22 cellular contexts compared by ENCODE assay signal in the genomic region with DNA sequence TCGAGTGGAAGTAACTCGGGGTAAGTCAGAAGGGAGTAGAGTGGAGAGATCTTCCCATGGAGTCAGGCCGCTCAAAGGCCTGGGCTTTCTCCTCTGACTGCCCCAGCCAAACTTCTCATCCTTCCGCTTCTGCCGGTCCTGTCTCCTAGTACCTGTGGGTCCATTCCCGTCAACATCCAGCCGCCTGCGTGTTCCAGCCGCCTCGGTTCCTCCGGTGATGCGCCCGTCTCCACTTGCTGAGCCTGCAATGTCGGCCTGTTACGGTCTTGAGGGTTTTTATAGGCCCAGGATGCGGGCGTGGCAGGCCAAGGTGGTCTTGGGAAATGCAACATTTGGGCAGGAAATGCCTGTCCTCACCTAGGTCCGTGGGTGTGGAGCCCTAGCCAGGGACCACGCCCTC.
"Had no signal": no experiment of that assay in that cellular context is flagged by ENCODE, and none has a peak within 500 bp of the region (broad histone marks: within the 10 kb centered on the region; RNA-seq: fewer than 3 reads in every experiment).

No MANE protein-coding gene starts in this region.

- H3K4me1 ChIP-seq: gastrocnemius medialis, lower lobe of right lung, parathyroid adenoma, tibial nerve, upper lobe of right lung, uterus had no signal

- H3K36me3 Mint-ChIP-seq: memory B cell; natural killer cell; stimulated activated memory B cell treated with anti-CD40 and anti-IgM and Interleukin-4, amounts not matched to agents 10 μg/mL and 1 μg/mL and 100 μg/mL, for 72 hours had no signal

- H3K4me3 ChIP-seq: dorsolateral prefrontal cortex, gastrocnemius medialis, lower lobe of right lung, smooth muscle cell, thoracic aorta, tibial nerve, upper lobe of right lung, uterus had no signal

- ATAC-seq: gastrocnemius medialis; left ventricle myocardium superior; natural killer cell; sciatic nerve; stimulated activated memory B cell treated with anti-CD40 and anti-IgM and Interleukin-4, amounts not matched to agents 10 μg/mL and 1 μg/mL and 100 μg/mL, for 72 hours; stimulated activated naive CD8-positive, alpha-beta T cell treated with anti-CD3 and anti-CD28 coated beads, Interleukin-15, Interleukin-2, amounts not matched to agents 100 U/mL and 50 U/mL, for 24 hours had no signal

- DNase-seq: dorsolateral prefrontal cortex; effector CD4-positive, alpha-beta T cell; foreskin fibroblast; gastrocnemius medialis; head of caudate nucleus; left ventricle myocardium superior; lower lobe of right lung; natural killer cell; stimulated activated CD4-positive, alpha-beta T cell treated with anti-CD3 and anti-CD28 coated beads, Interleukin-12 subunit alpha, Interleukin-12 subunit beta, amount 100 ng/mL, for 4 hours; stimulated activated CD4-positive, alpha-beta T cell treated with anti-CD3 and anti-CD28 coated beads, Interleukin-1b, Interleukin-23, amount 100 ng/mL, for 48 hours; stimulated activated CD4-positive, alpha-beta T cell treated with anti-CD3 and anti-CD28 coated beads, Interleukin-4, amount 100 ng/mL, for 24 hours; stimulated activated naive CD8-positive, alpha-beta T cell treated with anti-CD3 and anti-CD28 coated beads, Interleukin-15, Interleukin-2, amounts not matched to agents 100 U/mL and 50 U/mL, for 24 hours; upper lobe of right lung; uterus had no signal

- H3K79me2 ChIP-seq: parathyroid adenoma had no signal

- H3K4me3 Mint-ChIP-seq: memory B cell; natural killer cell; stimulated activated memory B cell treated with anti-CD40 and anti-IgM and Interleukin-4, amounts not matched to agents 10 μg/mL and 1 μg/mL and 100 μg/mL, for 72 hours had no signal

- H3K27ac Mint-ChIP-seq: memory B cell; natural killer cell; progenitor cell of endocrine pancreas; stimulated activated memory B cell treated with anti-CD40 and anti-IgM and Interleukin-4, amounts not matched to agents 10 μg/mL and 1 μg/mL and 100 μg/mL, for 72 hours had no signal

- H3K4me1 Mint-ChIP-seq: natural killer cell had no signal

- H3K27me3 Mint-ChIP-seq: stimulated activated memory B cell treated with anti-CD40 and anti-IgM and Interleukin-4, amounts not matched to agents 10 μg/mL and 1 μg/mL and 100 μg/mL, for 72 hours had no signal

- H3K36me3 ChIP-seq: gastrocnemius medialis, lower lobe of right lung, thoracic aorta, tibial nerve, upper lobe of right lung, uterus had no signal

- H3K9ac ChIP-seq: parathyroid adenoma had no signal

- H3K9me3 ChIP-seq: gastrocnemius medialis, lower lobe of right lung, thoracic aorta, tibial nerve, upper lobe of right lung, uterus had no signal

- H3K27me3 ChIP-seq: dorsolateral prefrontal cortex, gastrocnemius medialis, tibial nerve, upper lobe of right lung, uterus had no signal

- H2AFZ ChIP-seq: parathyroid adenoma had no signal

- H3K9me3 Mint-ChIP-seq: memory B cell; natural killer cell; stimulated activated memory B cell treated with anti-CD40 and anti-IgM and Interleukin-4, amounts not matched to agents 10 μg/mL and 1 μg/mL and 100 μg/mL, for 72 hours had no signal

- H3K4me2 ChIP-seq: smooth muscle cell had no signal

- H3K27ac ChIP-seq: dorsolateral prefrontal cortex, gastrocnemius medialis, lower lobe of right lung, parathyroid adenoma, thoracic aorta, tibial nerve, upper lobe of right lung, uterus had no signal
